36 cellular contexts compared by ENCODE assay signal in genomic region chr17:21231533-21231932, GRCh38.
"Had no signal": no experiment of that assay in that cellular context is flagged by ENCODE, and none has a peak within 500 bp of the region (broad histone marks: within the 10 kb centered on the region; RNA-seq: fewer than 3 reads in every experiment).

No MANE protein-coding gene starts in this region.

- H3K4me1 ChIP-seq: adrenal gland had no signal

- H3K27me3 ChIP-seq: adrenal gland, cardiac muscle cell had no signal

- DNase-seq: activated B cell treated with CpG ODN at 0.5 μM for 24 hours; activated CD4-positive, alpha-beta memory T cell treated with anti-CD3 and anti-CD28 coated beads for 36 hours; activated CD4-positive, alpha-beta T cell treated with anti-CD3 and anti-CD28 coated beads for 4 hours; activated CD4-positive, alpha-beta T cell treated with anti-CD3 and anti-CD28 coated beads, Interleukin-2, amount 10 ng/mL, durations not matched to agents 24 days and 14 days; activated CD4-positive, alpha-beta T cell treated with anti-CD3 and anti-CD28 coated beads, Interleukin-2, amount 50 U/mL, for 1 hour; activated CD4-positive, alpha-beta T cell treated with anti-CD3 and anti-CD28 coated beads, Interleukin-2, amount 50 U/mL, for 4 hours; activated CD4-positive, CD25-positive, alpha-beta regulatory T cell treated with anti-CD3 and anti-CD28 coated beads, Interleukin-2, amount 50 U/mL, for 72 hours; activated CD8-positive, alpha-beta memory T cell treated with anti-CD3 and anti-CD28 coated beads, Interleukin-2, amount 50 U/mL, for 4 hours; activated CD8-positive, alpha-beta T cell treated with anti-CD3 and anti-CD28 coated beads for 36 hours; activated effector memory CD4-positive, alpha-beta T cell treated with anti-CD3 and anti-CD28 coated beads, Interleukin-2, amount 50 U/mL, for 16 hours; activated gamma-delta T cell treated with Interleukin-2 at 50 U/mL for 16 hours; activated naive CD4-positive, alpha-beta T cell; activated naive CD4-positive, alpha-beta T cell treated with anti-CD3 and anti-CD28 coated beads for 36 hours; activated naive CD4-positive, alpha-beta T cell treated with anti-CD3 and anti-CD28 coated beads, Interleukin-2, amount 50 U/mL, for 16 hours; activated naive CD8-positive, alpha-beta T cell treated with anti-CD3 and anti-CD28 coated beads for 36 hours; activated T-cell treated with anti-CD3 and anti-CD28 coated beads for 4 hours; activated T-cell treated with anti-CD3 and anti-CD28 coated beads, Interleukin-2, amount 50 U/mL, for 1 hour; activated T-cell treated with anti-CD3 and anti-CD28 coated beads, Interleukin-2, amount 50 U/mL, for 4 hours; activated T-cell treated with anti-CD3 and anti-CD28 coated beads, Interleukin-2, amount 50 U/mL, for 72 hours; adrenal gland; amniotic stem cell; caudate nucleus; cerebellar nuclear complex; T-helper 2 cell; T-helper 9 cell had no signal

- H3K4me3 ChIP-seq: adrenal gland, cardiac muscle cell had no signal

- H3K9me3 ChIP-seq: adrenal gland had no signal

- H3K9me3 Mint-ChIP-seq: activated naive CD8-positive, alpha-beta T cell treated with anti-CD3 and anti-CD28 coated beads for 36 hours had no signal

- FAIRE-seq: astrocyte, TTC549 had no signal

- H3K27ac Mint-ChIP-seq: activated B cell treated with CpG ODN at 0.5 μM for 24 hours; activated CD4-positive, alpha-beta memory T cell treated with anti-CD3 and anti-CD28 coated beads for 36 hours; activated CD4-positive, alpha-beta T cell treated with anti-CD3 and anti-CD28 coated beads, Interleukin-2, amount 10 ng/mL, durations not matched to agents 24 days and 14 days; activated CD8-positive, alpha-beta T cell treated with anti-CD3 and anti-CD28 coated beads for 36 hours; activated naive CD4-positive, alpha-beta T cell treated with anti-CD3 and anti-CD28 coated beads for 36 hours; activated naive CD8-positive, alpha-beta T cell treated with anti-CD3 and anti-CD28 coated beads for 36 hours; activated T-cell treated with anti-CD3 and anti-CD28 coated beads, Interleukin-2, amount 50 U/mL, for 72 hours; activated T-helper 1 cell treated with anti-CD3 and anti-CD28 coated beads, Interleukin-12 subunit alpha, Interleukin-12 subunit beta, Interleukin-2, Interleukin-4 antibody, amounts not matched to agents 30 ng/mL and 10 ng/mL and 1 ng/mL, durations not matched to agents 14 hours and 24 hours and 36 hours; activated T-helper 17 cell treated with anti-CD3 and anti-CD28 coated beads, Interleukin-2, amount 50 U/mL, for 72 hours; brain; T-helper 1 cell treated with Interleukin-12 subunit alpha and Interleukin-12 subunit beta and Interleukin-4 antibody, amounts not matched to agents 30 μg/mL and 1 μg/mL, for 36 hours; T-helper 2 cell treated with Interferon-gamma antibody and Interleukin-4, amounts not matched to agents 5 μg/mL and 100 μg/mL, for 36 hours had no signal

- H3K27ac ChIP-seq: adrenal gland, cardiac muscle cell, VCaP had no signal

- H3K4me1 Mint-ChIP-seq: activated B cell treated with CpG ODN at 0.5 μM for 24 hours; activated naive CD8-positive, alpha-beta T cell treated with anti-CD3 and anti-CD28 coated beads for 36 hours; brain; central memory CD8-positive, alpha-beta T cell had no signal

- ATAC-seq: activated CD8-positive, alpha-beta T cell treated with anti-CD3 and anti-CD28 coated beads for 36 hours; activated naive CD4-positive, alpha-beta T cell treated with anti-CD3 and anti-CD28 coated beads, Interleukin-2, amount 50 U/mL, for 72 hours; activated T-cell treated with anti-CD3 and anti-CD28 coated beads, Interleukin-2, amount 50 U/mL, for 4 hours; activated T-cell treated with anti-CD3 and anti-CD28 coated beads, Interleukin-2, amount 50 U/mL, for 72 hours; activated T-helper 17 cell treated with anti-CD3 and anti-CD28 coated beads, Interleukin-2, amount 50 U/mL, for 72 hours had no signal

- H3K36me3 ChIP-seq: adrenal gland, cardiac muscle cell had no signal

- H3K27me3 Mint-ChIP-seq: activated B cell treated with CpG ODN at 0.5 μM for 24 hours; activated CD4-positive, alpha-beta memory T cell treated with anti-CD3 and anti-CD28 coated beads for 36 hours; activated CD4-positive, alpha-beta T cell treated with anti-CD3 and anti-CD28 coated beads, Interleukin-2, amount 10 ng/mL, durations not matched to agents 24 days and 14 days; activated CD8-positive, alpha-beta T cell treated with anti-CD3 and anti-CD28 coated beads for 36 hours; activated naive CD8-positive, alpha-beta T cell treated with anti-CD3 and anti-CD28 coated beads for 36 hours; activated T-helper 17 cell treated with anti-CD3 and anti-CD28 coated beads, Interleukin-2, amount 50 U/mL, for 72 hours; brain; central memory CD8-positive, alpha-beta T cell had no signal

- H3K4me3 Mint-ChIP-seq: activated B cell treated with CpG ODN at 0.5 μM for 24 hours; activated CD4-positive, alpha-beta memory T cell treated with anti-CD3 and anti-CD28 coated beads for 36 hours; activated CD4-positive, alpha-beta T cell treated with anti-CD3 and anti-CD28 coated beads, Interleukin-2, amount 10 ng/mL, durations not matched to agents 24 days and 14 days; activated CD8-positive, alpha-beta T cell treated with anti-CD3 and anti-CD28 coated beads for 36 hours; activated naive CD4-positive, alpha-beta T cell treated with anti-CD3 and anti-CD28 coated beads for 36 hours; activated naive CD8-positive, alpha-beta T cell treated with anti-CD3 and anti-CD28 coated beads for 36 hours; activated T-cell treated with anti-CD3 and anti-CD28 coated beads, Interleukin-2, amount 50 U/mL, for 4 hours; activated T-cell treated with anti-CD3 and anti-CD28 coated beads, Interleukin-2, amount 50 U/mL, for 72 hours; activated T-helper 1 cell treated with anti-CD3 and anti-CD28 coated beads, Interleukin-12 subunit alpha, Interleukin-12 subunit beta, Interleukin-2, Interleukin-4 antibody, amounts not matched to agents 30 ng/mL and 10 ng/mL and 1 ng/mL, durations not matched to agents 14 hours and 24 hours and 36 hours; activated T-helper 17 cell treated with anti-CD3 and anti-CD28 coated beads, Interleukin-2, amount 50 U/mL, for 72 hours; brain; central memory CD8-positive, alpha-beta T cell; T-helper 1 cell treated with Interleukin-12 subunit alpha and Interleukin-12 subunit beta and Interleukin-4 antibody, amounts not matched to agents 30 μg/mL and 1 μg/mL, for 36 hours; T-helper 2 cell treated with Interferon-gamma antibody and Interleukin-4, amounts not matched to agents 5 μg/mL and 100 μg/mL, for 36 hours had no signal
